Comparison of ENCODE assay signal across 28 cellular contexts in the genomic region with DNA sequence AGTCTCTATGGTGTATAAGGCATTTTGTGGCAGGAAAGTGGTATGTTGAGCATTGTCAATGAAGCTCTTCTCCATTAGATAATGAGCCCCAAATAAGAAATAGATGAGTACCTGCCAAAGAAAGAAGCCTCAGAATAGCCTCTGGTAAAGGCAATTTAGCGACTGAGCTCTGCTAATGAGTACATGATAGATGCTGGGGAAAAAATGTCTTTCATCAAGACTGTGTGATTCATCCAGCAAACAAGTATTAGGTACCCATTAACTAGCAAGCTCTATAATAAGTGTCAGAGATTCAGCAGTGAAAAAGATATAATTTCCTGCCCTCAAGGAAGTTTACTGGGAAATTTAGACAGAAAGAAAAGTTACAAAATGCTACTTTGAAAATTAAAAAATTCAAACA.
DNase-seq lines count a peak whose midpoint lies in the region; ATAC-seq, FAIRE-seq and TF ChIP-seq lines count a peak whose summit lies in the region.
"Had no signal": no experiment of that assay in that cellular context is flagged by ENCODE, and none has a peak within 500 bp of the region (broad histone marks: within the 10 kb centered on the region; RNA-seq: fewer than 3 reads in every experiment).

No MANE protein-coding gene starts in this region.

- H3K4me2 ChIP-seq in GM12878 (ENCODE audit: control insufficient read depth, insufficient read depth) (no peak overlapping the region), osteoblast (ENCODE audit: insufficient read depth, low read length) (no peak overlapping the region)
- H3K4me2 ChIP-seq: smooth muscle cell had no signal

- no peak overlapping the region for H3K9ac ChIP-seq in GM12878 (ENCODE audit: control insufficient read depth, insufficient read depth, low read length)

- TF ChIP-seq RAD21 in GM12878 (IDR thresholded peaks at IDR 0.05; ENCODE audit: insufficient read depth, low read depth, low read length), result no peak

- CTCF ChIA-PET in GM12878 (lab: Yijun Ruan, JAX), result interaction anchor here (0.6 to 2.5 kb wide), 2 partner anchors 10 to 40 kb away, joined by 3 to 13 read pairs; no protein-coding TSS in a partner anchor

- H2AFZ ChIP-seq in GM12878 (ENCODE audit: control insufficient read depth, low read depth, low read length) (no peak overlapping the region), osteoblast (ENCODE audit: low read length) (no peak overlapping the region)

- H3K36me3 ChIP-seq in GM12878 (ENCODE audit: control insufficient read depth in 2 of 2, insufficient read depth in 2 of 2, low read length in 1 of 2) (no peaks in the 10 kb centered on the region), osteoblast (ENCODE audit: insufficient read depth, low read length) (no peaks in the 10 kb centered on the region)
- H3K36me3 ChIP-seq: esophagus squamous epithelium, ovary, SJCRH30, suprapubic skin, upper lobe of left lung had no signal

- SMC1A ChIA-PET in GM12878 (lab: Charles Lee; ENCODE audit: uncharacterized antibody, unreplicated experiment), result interaction anchor here (0.7 to 1.5 kb wide), 5 partner anchors 8 to 224 kb away, joined by 3 to 4 read pairs (median 3); no protein-coding TSS in a partner anchor

- H3K4me3 ChIP-seq in GM12878, result no peak overlapping the region
- H3K4me3 ChIP-seq in osteoblast (ENCODE audit: insufficient read depth, low read length), result no peak overlapping the region
- H3K4me3 ChIP-seq: dorsolateral prefrontal cortex, esophagus squamous epithelium, ovary, SJCRH30, smooth muscle cell, suprapubic skin, upper lobe of left lung had no signal

- in situ Hi-C loops in GM12878 (cut with MboI), result no loop called here

- ATAC-seq in GM18861 (IDR thresholded peaks at IDR 0.05; ENCODE audit: unreplicated experiment) (peak; percentile 72), HG02938 (IDR thresholded peaks at IDR 0.05; ENCODE audit: unreplicated experiment) (peak; percentile 50), GM12878 (peak; percentile 80), left lobe of liver (peak; percentile 67), HG03520 (IDR thresholded peaks at IDR 0.05; ENCODE audit: unreplicated experiment) (no peak)
- ATAC-seq: activated CD8-positive, alpha-beta T cell treated with anti-CD3 and anti-CD28 coated beads, Interleukin-2, amount 10 ng/mL, durations not matched to agents 7 days and 5 days; foreskin keratinocyte; HCT116; left colon had no signal

- H3K79me2 ChIP-seq in GM12878 (ENCODE audit: control insufficient read depth, insufficient read depth, low read length) (no peaks in the 10 kb centered on the region), osteoblast (ENCODE audit: insufficient read depth, low read length) (no peaks in the 10 kb centered on the region)

- FAIRE-seq in GM12878 (lab: Jason Lieb, UNC), result no peak

- H3K4me1 ChIP-seq in GM12878 (ENCODE audit: control insufficient read depth, insufficient read depth, low read length) (no peaks in the 10 kb centered on the region), osteoblast (ENCODE audit: insufficient read depth, low read length) (no peaks in the 10 kb centered on the region)
- H3K4me1 ChIP-seq: esophagus squamous epithelium, foreskin keratinocyte, suprapubic skin, upper lobe of left lung had no signal

- TF ChIP-seq CTCF in GM12878 (IDR thresholded peaks at IDR 0.05 in 2 of 3, conservative IDR thresholded peaks at IDR 0.05 in 1 of 3; ENCODE audit: control insufficient read depth in 2 of 3, extremely low read depth in 1 of 3, insufficient read depth in 1 of 3, low read depth in 3 of 3, low read length in 3 of 3) (no peak), osteoblast (IDR thresholded peaks at IDR 0.05; ENCODE audit: extremely low read depth, low read depth, low read length) (no peak)

- POLR2A ChIA-PET in GM12878 (lab: Charles Lee), result no interaction called here

- intact Hi-C loops in GM12878 (cut with micrococcal nuclease; ENCODE audit: unreplicated experiment), result loop anchor here (2.0 kb wide), 1 partner anchor 120 kb away; no protein-coding TSS in a partner anchor

- TF ChIP-seq EP300 in GM12878 (IDR thresholded peaks at IDR 0.05; ENCODE audit: borderline replicate concordance in 1 of 2, control insufficient read depth in 1 of 2, low read depth in 2 of 2, low read length in 2 of 2), result no peak

- no peak for TF ChIP-seq POLR2A in GM12878 (IDR thresholded peaks at IDR 0.05; ENCODE audit: low read depth, low read length)

- H4K20me1 ChIP-seq in GM12878 (ENCODE audit: control insufficient read depth, insufficient read depth) (no peaks in the 10 kb centered on the region), osteoblast (ENCODE audit: insufficient read depth, low read length) (no peaks in the 10 kb centered on the region)

- peaks cover 0 to 3% of the 10 kb centered on the region in 2 experiments; a peak in 1 of 4 replicates for H3K27me3 ChIP-seq in GM12878 (replicated peaks in 1 of 2; ENCODE audit: control insufficient read depth in 2 of 2, insufficient read depth in 2 of 2, low read length in 1 of 2)
- no peaks in the 10 kb centered on the region for H3K27me3 ChIP-seq in osteoblast (ENCODE audit: insufficient read depth, low read length)
- H3K27me3 ChIP-seq: dorsolateral prefrontal cortex, esophagus squamous epithelium, foreskin keratinocyte, ovary, SJCRH30, suprapubic skin, upper lobe of left lung had no signal

- WGBS in GM12878 (ENCODE audit: insufficient coverage, insufficient replicate concordance, low lambda C conversion rate, missing lambda C conversion rate), result 52% methylated on average over 1 of the region's 1 CpG

- H3K9me3 ChIP-seq in GM12878 (replicated peaks; ENCODE audit: control insufficient read depth, insufficient read depth, low read length) (no peaks in the 10 kb centered on the region), osteoblast (ENCODE audit: low read depth, low read length) (no peaks in the 10 kb centered on the region)
- H3K9me3 ChIP-seq: esophagus squamous epithelium, ovary, SJCRH30, suprapubic skin, upper lobe of left lung had no signal

- H3K27ac ChIP-seq in GM12878 (ENCODE audit: control insufficient read depth, insufficient read depth) (no peak overlapping the region), osteoblast (ENCODE audit: low read depth, low read length) (no peak overlapping the region)
- H3K27ac ChIP-seq: dorsolateral prefrontal cortex, esophagus squamous epithelium, foreskin keratinocyte, ovary, SJCRH30, suprapubic skin, upper lobe of left lung had no signal

- RAD21 ChIA-PET in GM12878 (lab: Charles Lee; ENCODE audit: unreplicated experiment), result interaction anchor here (1.5 kb wide), 1 partner anchor 10 kb away, joined by 5 read pairs; no protein-coding TSS in a partner anchor

- BruUV-seq in GM12878 (replicated peaks; lab: Mats Ljungman, UMichigan), result no TSS peak

- DNase-seq in GM12878 (ENCODE audit: low read depth, low spot score) (no peak), left lobe of liver (ENCODE audit: low spot score) (no peak), osteoblast (ENCODE audit: insufficient read length, low spot score, missing footprints) (no peak), OCI-M1 (lab: John Stamatoyannopoulos, UW) (no peak)
- DNase-seq: activated CD4-positive, alpha-beta T cell treated with anti-CD3 and anti-CD28 coated beads for 4 hours; activated CD8-positive, alpha-beta T cell treated with anti-CD3 and anti-CD28 coated beads, Interleukin-2, amount 10 ng/mL, durations not matched to agents 7 days and 5 days; activated naive CD4-positive, alpha-beta T cell treated with anti-CD3 and anti-CD28 coated beads for 36 hours; C1 segment of cervical spinal cord; dorsolateral prefrontal cortex; esophagus squamous epithelium; foreskin keratinocyte; left colon; MM.1S; NCI-H146; nephron progenitor cell; ovary; RPMI8226; SJCRH30; stimulated activated naive CD4-positive, alpha-beta T cell treated with Interleukin-2 at 50 U/mL for 16 hours; SW 1271; T-helper 9 cell; upper lobe of left lung had no signal

TF ChIP-seq in GM12878, 131 proteins besides CTCF, POLR2A, EP300 and RAD21 (continues in another document):
- TF ChIP-seq REST (IDR thresholded peaks at IDR 0.05; ENCODE audit: low read depth, low read length) (no peak), BCL11A (IDR thresholded peaks at IDR 0.05; ENCODE audit: low read depth, low read length) (peak; percentile 32; the same call in 1 of the 2 replicates), JUNB (IDR thresholded peaks at IDR 0.05) (no peak), MXI1 (IDR thresholded peaks at IDR 0.05; ENCODE audit: low read depth, low read length) (no peak), CHD2 (IDR thresholded peaks at IDR 0.05; ENCODE audit: borderline replicate concordance, low read depth, low read length) (no peak)
